Comparison of ENCODE assay signal across 25 cellular contexts in the genomic region with DNA sequence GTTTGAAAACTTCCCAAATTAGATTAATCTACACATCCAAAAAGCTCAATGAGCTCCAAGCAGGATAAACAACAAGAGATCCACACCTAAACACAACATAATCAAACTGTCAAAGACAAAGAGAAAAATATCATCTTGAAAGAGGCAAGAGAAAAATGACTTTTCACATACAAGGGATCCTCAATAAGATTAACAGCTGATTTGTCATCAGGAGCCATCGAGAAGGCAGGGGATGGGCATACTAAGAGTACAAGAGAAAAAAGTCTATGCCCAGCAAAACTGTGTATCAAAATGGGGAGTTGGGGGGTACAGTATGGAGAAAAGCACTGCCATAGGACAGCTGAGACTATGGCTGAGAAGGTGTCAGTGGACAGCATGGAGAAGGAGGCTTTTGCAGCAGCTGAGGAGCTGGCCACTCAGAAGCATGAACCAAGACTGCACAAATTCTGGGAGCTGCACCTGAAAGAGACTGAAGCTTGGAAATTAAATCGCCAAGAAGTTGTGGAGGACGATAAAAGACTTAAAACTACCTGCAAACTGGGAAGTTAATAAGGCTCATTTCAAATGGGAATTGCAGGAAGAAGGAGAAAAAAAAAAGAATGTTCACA. TPM values are rescaled to one million over a fixed set of nuclear protein-coding genes. Genes with fewer than 3 reads are reported as not detected.
"Had no signal": no experiment of that assay in that cellular context is flagged by ENCODE, and none has a peak within 500 bp of the region (broad histone marks: within the 10 kb centered on the region; RNA-seq: fewer than 3 reads in every experiment).

No MANE protein-coding gene starts in this region.

- DNase-seq: IMR-90, Kasumi-1, MM.1S, NCI-H1092 treated with DMSO at 0.1 percent for 48 hours, NCI-H1417, NCI-H1436 treated with DMSO at 0.1 percent for 48 hours, NCI-H1694, NCI-H187 treated with DMSO at 0.1 percent for 48 hours, NCI-H2029 treated with DMSO at 0.1 percent for 48 hours, NCI-H2171 treated with DMSO at 0.1 percent for 48 hours, NCI-H2227 treated with DMSO at 0.1 percent for 48 hours, NCI-H524, NCI-H526 treated with DMSO at 0.1 percent for 48 hours, NCI-H748 treated with DMSO at 0.1 percent for 48 hours, Right ventricle myocardium superior, RPMI8226, SIG-M5, SW 1271 had no signal

- FAIRE-seq: RCC 7860 had no signal

- H3K36me3 ChIP-seq: SJSA1 had no signal

- H3K4me2 ChIP-seq: KMS-11 had no signal

- H3K4me1 ChIP-seq: SJSA1 had no signal

- H3K27ac ChIP-seq: KMS-11, SJSA1, SK-N-MC had no signal

- H3K4me3 ChIP-seq: SJSA1, SK-N-MC had no signal

- H3K27me3 ChIP-seq: SJSA1 had no signal

- H3K9ac ChIP-seq: KMS-11 had no signal

- H3K9me3 ChIP-seq: SJSA1 had no signal

RNA-seq across cellular contexts. Expression of a gene that starts 52.4 kb away (rescaled TPM):
- total RNA-seq: HT-29, IMR-90, M059J, NCI-H460, SJSA1 had no signal
